1 cellular context compared by ENCODE assay signal in genomic region chr16:84449156-84450140, GRCh38.
TF ChIP-seq lines count a peak whose summit lies in the region.

No MANE protein-coding gene starts in this region.

TF ChIP-seq in HepG2, 621 proteins besides CTCF, POLR2A, EP300 and RAD21:
- TF ChIP-seq ZNF768 (CRISPR knock-in tag; IDR thresholded peaks at IDR 0.05) (no peak), LCORL (IDR thresholded peaks at IDR 0.05) (no peak), LCORL (CRISPR knock-in tag; IDR thresholded peaks at IDR 0.05) (no peak), RFX1 (IDR thresholded peaks at IDR 0.05) (no peak), ATF6 (CRISPR knock-in tag; conservative IDR thresholded peaks at IDR 0.05) (no peak), MNT (IDR thresholded peaks at IDR 0.05) (peak; percentile 49; the same call in 1 of the 2 replicates)
TF ChIP-seq in HepG2: peak in this region for 1.
